ENCODE assay signal across 17 cellular contexts in genomic region chrX:145002776-145003175, GRCh38.
"Had no signal": no experiment of that assay in that cellular context is flagged by ENCODE, and none has a peak within 500 bp of the region (broad histone marks: within the 10 kb centered on the region; RNA-seq: fewer than 3 reads in every experiment).

No MANE protein-coding gene starts in this region.

- DNase-seq: activated CD4-positive, alpha-beta T cell treated with anti-CD3 and anti-CD28 coated beads for 1 hour; activated CD4-positive, alpha-beta T cell treated with anti-CD3 and anti-CD28 coated beads, Interleukin-2, amount 50 U/mL, for 48 hours; activated CD8-positive, alpha-beta memory T cell treated with anti-CD3 and anti-CD28 coated beads, Interleukin-2, amount 10 ng/mL, durations not matched to agents 7 days and 5 days; activated gamma-delta T cell; activated T-cell treated with anti-CD3 and anti-CD28 coated beads, Interleukin-2, amount 50 U/mL, for 48 hours; amygdala; gastrocnemius medialis; heart right ventricle; islet precursor cell; left lung; nephron progenitor cell; stimulated activated CD4-positive, alpha-beta T cell treated with anti-CD3 and anti-CD28 coated beads, Interleukin-4, amount 100 ng/mL, for 4 hours; stomach; T-helper 9 cell; tibial artery had no signal

- H3K4me1 ChIP-seq: gastrocnemius medialis, heart right ventricle, left lung, stomach, tibial artery, vagina had no signal

- H3K36me3 ChIP-seq: cardiac muscle cell, gastrocnemius medialis, heart right ventricle, left lung, stomach, tibial artery, vagina had no signal

- H3K4me3 ChIP-seq: cardiac muscle cell, gastrocnemius medialis, heart right ventricle, left lung, stomach, tibial artery, vagina had no signal

- ATAC-seq: activated CD8-positive, alpha-beta memory T cell treated with anti-CD3 and anti-CD28 coated beads, Interleukin-2, amount 10 ng/mL, durations not matched to agents 7 days and 5 days; gastrocnemius medialis; heart right ventricle had no signal

- H3K27ac ChIP-seq: cardiac muscle cell, gastrocnemius medialis, heart right ventricle, left lung, stomach, tibial artery, vagina had no signal

- H3K9me3 ChIP-seq: gastrocnemius medialis, left lung, stomach, tibial artery, vagina had no signal

- H3K27me3 ChIP-seq: cardiac muscle cell, gastrocnemius medialis, heart right ventricle, left lung, stomach, tibial artery, vagina had no signal
